18 cellular contexts compared by ENCODE assay signal in genomic region chr13:36536546-36536945, GRCh38.
DNase-seq lines count a peak whose midpoint lies in the region; ATAC-seq lines count a peak whose summit lies in the region.
"Had no signal": no experiment of that assay in that cellular context is flagged by ENCODE, and none has a peak within 500 bp of the region (broad histone marks: within the 10 kb centered on the region; RNA-seq: fewer than 3 reads in every experiment).

No MANE protein-coding gene starts in this region.

- DNase-seq in NCI-H345 (lab: John Stamatoyannopoulos, UW): peak; percentile 48
- DNase-seq in NCI-H345 treated with DMSO at 0.1 percent for 48 hours (lab: John Stamatoyannopoulos, UW; ENCODE audit: unreplicated experiment): no peak
- DNase-seq in DMS53 treated with DMSO at 0.1 percent for 48 hours (lab: John Stamatoyannopoulos, UW; ENCODE audit: unreplicated experiment): peak; percentile 41
- peak; percentile 13 for DNase-seq in NCI-H2196 treated with DMSO at 0.1 percent for 48 hours (lab: John Stamatoyannopoulos, UW; ENCODE audit: unreplicated experiment)
- peak; percentile 41 for DNase-seq in astrocyte of the hippocampus (ENCODE audit: low read depth, low spot score)
- no peak for DNase-seq in stimulated activated naive CD8-positive, alpha-beta T cell treated with anti-CD3 and anti-CD28 coated beads, Interleukin-15, Interleukin-2, amounts not matched to agents 100 U/mL and 50 U/mL, for 24 hours
- DNase-seq in OCI-M2 (lab: John Stamatoyannopoulos, UW; ENCODE audit: unreplicated experiment): no peak
- DNase-seq: Calu3; CD4-positive, alpha-beta memory T cell; DMS79 treated with DMSO at 0.1 percent for 48 hours; KG1; NCI-H1694; NCI-H524; Peyer's patch; SK-N-SH; T-cell had no signal

- no peak for ATAC-seq in stimulated activated naive CD8-positive, alpha-beta T cell treated with anti-CD3 and anti-CD28 coated beads, Interleukin-15, Interleukin-2, amounts not matched to agents 100 U/mL and 50 U/mL, for 24 hours
- no peak for ATAC-seq in GM18519 (IDR thresholded peaks at IDR 0.05; ENCODE audit: low FRiP score, unreplicated experiment)
- ATAC-seq: HepG2, T-cell had no signal

Comparison
In these comparisons a context has a peak if more than half of its experiments do, and no peak if none do; other contexts are left out.
1. DNase-seq: peak in NCI-H345 (single experiment), DMS53 treated with DMSO at 0.1 percent for 48 hours (single experiment), NCI-H2196 treated with DMSO at 0.1 percent for 48 hours (single experiment) and astrocyte of the hippocampus (single experiment); none in NCI-H345 treated with DMSO at 0.1 percent for 48 hours (single experiment), stimulated activated naive CD8-positive, alpha-beta T cell treated with anti-CD3 and anti-CD28 coated beads, Interleukin-15, Interleukin-2, amounts not matched to agents 100 U/mL and 50 U/mL, for 24 hours (single experiment) and OCI-M2 (single experiment).